ENCODE assay signal across 14 cellular contexts in the genomic region with DNA sequence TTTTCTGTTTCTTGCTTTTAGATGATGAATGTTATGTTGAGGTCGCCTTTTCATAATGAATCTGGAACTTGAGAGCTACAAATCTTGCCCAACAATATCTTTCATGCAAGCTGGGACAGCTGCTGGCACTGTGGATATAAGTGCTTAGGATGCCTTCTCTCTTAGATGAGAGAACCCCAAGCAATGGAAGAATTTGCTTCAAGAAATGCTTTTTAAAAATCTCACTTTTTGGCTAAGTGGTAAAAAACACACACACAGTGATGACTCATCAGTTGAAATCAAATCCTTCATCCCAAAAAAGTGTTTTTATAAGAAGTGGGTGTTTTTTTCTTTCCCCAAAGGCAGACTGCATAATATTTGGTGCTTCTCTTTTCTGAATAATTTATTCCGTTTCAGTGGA. TPM values are rescaled to one million over a fixed set of nuclear protein-coding genes. Genes with fewer than 3 reads are reported as not detected.
A peak's percentile ranks its signal among the peaks of the same experiment; 100 is the strongest.
DNase-seq lines count a peak whose midpoint lies in the region; ATAC-seq and TF ChIP-seq lines count a peak whose summit lies in the region.
"Had no signal": no experiment of that assay in that cellular context is flagged by ENCODE, and none has a peak within 500 bp of the region (broad histone marks: within the 10 kb centered on the region; RNA-seq: fewer than 3 reads in every experiment).

No MANE protein-coding gene starts in this region.

- no peak overlapping the region for H3K4ac ChIP-seq in mesenchymal stem cell (ENCODE audit: low read depth in 1 of 2, low read length in 2 of 2)

- no peaks in the 10 kb centered on the region for H3K36me3 ChIP-seq in esophagus muscularis mucosa
- H3K36me3 ChIP-seq in mesenchymal stem cell (ENCODE audit: control insufficient read depth in 1 of 2, insufficient read depth in 2 of 2, low read depth in 1 of 2, low read length in 2 of 2), result peaks cover 0 to 11% of the 10 kb centered on the region in 2 experiments
- H3K36me3 ChIP-seq in tibial nerve, result no peaks in the 10 kb centered on the region

- no peak overlapping the region for H2BK15ac ChIP-seq in mesenchymal stem cell (ENCODE audit: low read depth, poor library complexity, severe bottlenecking)

- no peak for TF ChIP-seq CTCF in esophagus muscularis mucosa (IDR thresholded peaks at IDR 0.05)
- TF ChIP-seq CTCF in tibial nerve (IDR thresholded peaks at IDR 0.05), result no peak

- H2BK5ac ChIP-seq in mesenchymal stem cell (ENCODE audit: low read depth, low read length, poor library complexity, severe bottlenecking), result no peak overlapping the region

- H3K27ac ChIP-seq in esophagus muscularis mucosa (replicated peaks in 1 of 4) (peak overlapping the region; percentile 46 to 71 (median 62)), mesenchymal stem cell (ENCODE audit: low read length, poor library complexity, severe bottlenecking) (no peak overlapping the region), tibial nerve (peak overlapping the region; percentile 10 to 94 (median 76))
- H3K27ac ChIP-seq: SK-N-MC had no signal

- no peak overlapping the region for H2AFZ ChIP-seq in mesenchymal stem cell (ENCODE audit: low read depth, low read length)

- H3K4me2 ChIP-seq in mesenchymal stem cell (ENCODE audit: low read length, poor library complexity, severe bottlenecking), result no peak overlapping the region

- H3K4me3 ChIP-seq in esophagus muscularis mucosa, result peak overlapping the region in 1 of 4 donors; percentile 5
- no peak overlapping the region for H3K4me3 ChIP-seq in mesenchymal stem cell (ENCODE audit: insufficient read depth in 1 of 2, low read depth in 1 of 2, low read length in 2 of 2)
- H3K4me3 ChIP-seq in tibial nerve, result no peak overlapping the region
- H3K4me3 ChIP-seq: SK-N-MC, skin epidermis had no signal

- TF ChIP-seq POLR2A in esophagus muscularis mucosa (IDR thresholded peaks at IDR 0.05; ENCODE audit: low read depth), result no peak
- peak in 1 of 2 donors; percentile 11 for TF ChIP-seq POLR2A in tibial nerve (IDR thresholded peaks at IDR 0.05)

- H3K4me1 ChIP-seq in esophagus muscularis mucosa (peaks cover 9 to 32% (median 23%) of the 10 kb centered on the region in 4 donors), mesenchymal stem cell (ENCODE audit: control insufficient read depth, insufficient read depth, low read depth, low read length) (no peaks in the 10 kb centered on the region), tibial nerve (peaks cover 0 to 24% (median 9%) of the 10 kb centered on the region in 4 donors)

- no peak overlapping the region for H3K14ac ChIP-seq in mesenchymal stem cell (ENCODE audit: low read length in 2 of 2)

- intact Hi-C loops in esophagus muscularis mucosa (cut with DNase I), result no loop called here

- 76% methylated on average over 2 of the region's 2 CpGs for WGBS in esophagus muscularis mucosa
- 94% methylated on average over 1 of the region's 2 CpGs for WGBS in mesenchymal stem cell
- WGBS in tibial nerve, 2 donors, result 24 to 31% methylated on average over 2 of the region's 2 CpGs

- ATAC-seq in HG02885 (IDR thresholded peaks at IDR 0.05; ENCODE audit: poor library complexity, unreplicated experiment), result no peak
- no peak for ATAC-seq in HG02970 (IDR thresholded peaks at IDR 0.05; ENCODE audit: low FRiP score, unreplicated experiment)
- ATAC-seq: left colon; natural killer cell treated with Interleukin-12 subunit alpha and Interleukin-12 subunit beta and Interleukin-15 and Interleukin-18, amount 100 ng/mL, for 72 hours; WTC11 had no signal

- no peak overlapping the region for H2BK120ac ChIP-seq in mesenchymal stem cell (ENCODE audit: low read depth, low read length)

- H4K8ac ChIP-seq in mesenchymal stem cell (ENCODE audit: low read length), result no peak overlapping the region

- no peak for TF ChIP-seq EP300 in esophagus muscularis mucosa (IDR thresholded peaks at IDR 0.05)
- peak; percentile 24 to 70 for TF ChIP-seq EP300 in tibial nerve (IDR thresholded peaks at IDR 0.05)

- peaks cover 0 to 15% (median 4%) of the 10 kb centered on the region in 4 donors for H3K9me3 ChIP-seq in esophagus muscularis mucosa
- H3K9me3 ChIP-seq in mesenchymal stem cell (ENCODE audit: control insufficient read depth, low read length), result peaks cover 14% of the 10 kb centered on the region
- H3K9me3 ChIP-seq in tibial nerve, result no peaks in the 10 kb centered on the region

- H3K23ac ChIP-seq in mesenchymal stem cell (ENCODE audit: low read length in 2 of 2), result no peak overlapping the region

- peak overlapping the region in 1 of 2 experiments; percentile 44 for H2BK12ac ChIP-seq in mesenchymal stem cell (ENCODE audit: low read length in 2 of 2)

- H2AK5ac ChIP-seq in mesenchymal stem cell (ENCODE audit: low read length, severe bottlenecking), result no peak overlapping the region

- peak overlapping the region; percentile 80 for H3K9ac ChIP-seq in mesenchymal stem cell (ENCODE audit: low read length)

- H3K79me1 ChIP-seq in mesenchymal stem cell (replicated peaks; ENCODE audit: low read length, poor library complexity, severe bottlenecking), result no peaks in the 10 kb centered on the region

- no peak overlapping the region for H3K18ac ChIP-seq in mesenchymal stem cell (ENCODE audit: low read depth in 1 of 2, low read length in 2 of 2)

- H4K91ac ChIP-seq in mesenchymal stem cell (ENCODE audit: low read length), result no peak overlapping the region

- H3K27me3 ChIP-seq in esophagus muscularis mucosa, result no peaks in the 10 kb centered on the region
- no peaks in the 10 kb centered on the region for H3K27me3 ChIP-seq in mesenchymal stem cell (ENCODE audit: control insufficient read depth in 1 of 2, insufficient read depth in 1 of 2, low read length in 2 of 2)
- H3K27me3 ChIP-seq in tibial nerve, result no peaks in the 10 kb centered on the region

- DNase-seq in LHCN-M2 (ENCODE audit: low read depth), result peak; percentile 87
- DNase-seq in esophagus muscularis mucosa (ENCODE audit: extremely low spot score), result no peak
- DNase-seq in mesenchymal stem cell, result no peak
- no peak for DNase-seq in tibial nerve (ENCODE audit: low spot score in 2 of 2)
- DNase-seq in glomerular visceral epithelial cell (ENCODE audit: extremely low spot score), result no peak
- DNase-seq in NCI-H2029 (lab: John Stamatoyannopoulos, UW), result no peak
- DNase-seq: left colon had no signal

RNA-seq across cellular contexts. Expression of a gene that starts 38.4 kb away (rescaled TPM):
- total RNA-seq in LHCN-M2 (2014; rRNA removed) (2.1 and 3.1 TPM in 2 replicates), esophagus muscularis mucosa (100 to 1,000 TPM in 3 of 4 donors, 10 to 100 TPM in 1; 76.0 to 320 (median 135) TPM), tibial nerve (100 to 1,000 TPM; 386 to 830 (median 768) TPM)
- 0.97 TPM for polyA plus RNA-seq in LHCN-M2 (2012)
- polyA plus RNA-seq in mesenchymal stem cell (2013, experiment 1 of 2), result 0.69 TPM
- polyA plus RNA-seq in mesenchymal stem cell (2013, experiment 2 of 2), result 0.86 TPM
- total RNA-seq: H1; natural killer cell treated with Interleukin-12 subunit alpha and Interleukin-12 subunit beta and Interleukin-15 and Interleukin-18, amount 100 ng/mL, for 72 hours had no signal

Comparison
In these comparisons a context has a peak if more than half of its experiments do, and no peak if none do; other contexts are left out.
1. RNA of a gene that starts 38.4 kb away (total RNA-seq): 386 to 830 TPM in tibial nerve and 76.0 to 320 TPM in esophagus muscularis mucosa; 2.1 to 3.1 TPM in LHCN-M2; every median in the first group is over 10 times any median in the second.